In genomic region chr16:20647736-20648135, GRCh38 we compare ENCODE assay signal across 29 cellular contexts. TPM values are rescaled to one million over a fixed set of nuclear protein-coding genes. Genes with fewer than 3 reads are reported as not detected.
"Had no signal": no experiment of that assay in that cellular context is flagged by ENCODE, and none has a peak within 500 bp of the region (broad histone marks: within the 10 kb centered on the region; RNA-seq: fewer than 3 reads in every experiment).

No MANE protein-coding gene starts in this region.

- H3K9me3 Mint-ChIP-seq: activated CD4-positive, alpha-beta T cell treated with anti-CD3 and anti-CD28 coated beads, Interleukin-2, amount 10 ng/mL, durations not matched to agents 7 days and 5 days; activated naive CD4-positive, alpha-beta T cell treated with anti-CD3 and anti-CD28 coated beads, Interleukin-2, amount 50 U/mL, for 72 hours; activated T-cell treated with anti-CD3 and anti-CD28 coated beads, Interleukin-2, amount 50 U/mL, for 24 hours; activated T-helper 17 cell treated with anti-CD3 and anti-CD28 coated beads, Interleukin-2, amount 50 U/mL, for 72 hours; central memory CD8-positive, alpha-beta T cell; memory B cell; nephron progenitor cell; stimulated activated effector memory CD8-positive, alpha-beta T cell treated with anti-CD3 and anti-CD28 coated beads, Interleukin-12 subunit alpha, Interleukin-12 subunit beta, amount 100 ng/mL, for 72 hours; stimulated activated naive CD8-positive, alpha-beta T cell treated with anti-CD3 and anti-CD28 coated beads, Interleukin-15, amount 100 ng/mL, for 72 hours had no signal

- H3K27me3 Mint-ChIP-seq: activated T-cell treated with anti-CD3 and anti-CD28 coated beads, Interleukin-2, amount 50 U/mL, for 24 hours; activated T-helper 17 cell treated with anti-CD3 and anti-CD28 coated beads, Interleukin-2, amount 50 U/mL, for 72 hours; memory B cell; stimulated activated naive CD8-positive, alpha-beta T cell treated with anti-CD3 and anti-CD28 coated beads, Interleukin-15, amount 100 ng/mL, for 72 hours had no signal

- H3K27ac ChIP-seq: adrenal gland, ascending aorta, foreskin keratinocyte, hepatocyte, parathyroid adenoma, right lobe of liver, skin epidermis, tibial artery, uterus, VCaP had no signal

- H3K9ac ChIP-seq: parathyroid adenoma had no signal

- H3K4me1 ChIP-seq: adrenal gland, ascending aorta, foreskin keratinocyte, parathyroid adenoma, right lobe of liver, tibial artery, uterus had no signal

- DNase-seq: activated CD4-positive, alpha-beta T cell treated with anti-CD3 and anti-CD28 coated beads, Interleukin-2, amount 10 ng/mL, durations not matched to agents 7 days and 5 days; activated CD4-positive, CD25-positive, alpha-beta regulatory T cell treated with anti-CD3 and anti-CD28 coated beads, Interleukin-2, amount 50 U/mL, for 72 hours; activated CD8-positive, alpha-beta memory T cell treated with anti-CD3 and anti-CD28 coated beads, Interleukin-2, amount 50 U/mL, for 4 hours; activated T-cell treated with anti-CD3 and anti-CD28 coated beads, Interleukin-2, amount 50 U/mL, for 24 hours; adrenal gland; effector memory CD4-positive, alpha-beta T cell; foreskin keratinocyte; islet precursor cell; left colon; nephron progenitor cell; nucleus accumbens; right lobe of liver; stimulated activated CD4-positive, alpha-beta T cell treated with anti-CD3 and anti-CD28 coated beads, Interleukin-2, amount 100 ng/mL, for 24 hours; stimulated activated naive CD8-positive, alpha-beta T cell treated with anti-CD3 and anti-CD28 coated beads, Interleukin-15, amount 100 ng/mL, for 72 hours; tibial artery; uterus had no signal

- H3K9me3 ChIP-seq: adrenal gland, ascending aorta, right lobe of liver, tibial artery, uterus had no signal

- H3K27me3 ChIP-seq: adrenal gland, ascending aorta, foreskin keratinocyte, hepatocyte, right lobe of liver, tibial artery, uterus had no signal

- ATAC-seq: activated naive CD4-positive, alpha-beta T cell treated with anti-CD3 and anti-CD28 coated beads, Interleukin-2, amount 50 U/mL, for 72 hours; activated T-helper 17 cell treated with anti-CD3 and anti-CD28 coated beads, Interleukin-2, amount 50 U/mL, for 72 hours; foreskin keratinocyte; left colon; right lobe of liver; stimulated activated effector memory CD8-positive, alpha-beta T cell treated with anti-CD3 and anti-CD28 coated beads, Interleukin-12 subunit alpha, Interleukin-12 subunit beta, amount 100 ng/mL, for 72 hours; stimulated activated naive CD8-positive, alpha-beta T cell treated with anti-CD3 and anti-CD28 coated beads, Interleukin-15, amount 100 ng/mL, for 72 hours had no signal

- H3K4me3 ChIP-seq: adrenal gland, ascending aorta, hepatocyte, right lobe of liver, skin epidermis, tibial artery, uterus had no signal

- FAIRE-seq: colon had no signal

- H3K4me2 ChIP-seq: hepatocyte had no signal

- H3K4me1 Mint-ChIP-seq: activated CD4-positive, alpha-beta T cell treated with anti-CD3 and anti-CD28 coated beads, Interleukin-2, amount 10 ng/mL, durations not matched to agents 7 days and 5 days; activated T-helper 17 cell treated with anti-CD3 and anti-CD28 coated beads, Interleukin-2, amount 50 U/mL, for 72 hours; central memory CD8-positive, alpha-beta T cell; memory B cell; stimulated activated effector memory CD8-positive, alpha-beta T cell treated with anti-CD3 and anti-CD28 coated beads, Interleukin-12 subunit alpha, Interleukin-12 subunit beta, amount 100 ng/mL, for 72 hours; stimulated activated naive CD8-positive, alpha-beta T cell treated with anti-CD3 and anti-CD28 coated beads, Interleukin-15, amount 100 ng/mL, for 72 hours had no signal

- H3K79me2 ChIP-seq: hepatocyte, parathyroid adenoma had no signal

- H3K36me3 ChIP-seq: adrenal gland, ascending aorta, right lobe of liver, tibial artery, uterus had no signal

- H3K4me3 Mint-ChIP-seq: activated CD4-positive, alpha-beta T cell treated with anti-CD3 and anti-CD28 coated beads, Interleukin-2, amount 10 ng/mL, durations not matched to agents 7 days and 5 days; activated T-cell treated with anti-CD3 and anti-CD28 coated beads, Interleukin-2, amount 50 U/mL, for 24 hours; activated T-helper 17 cell treated with anti-CD3 and anti-CD28 coated beads, Interleukin-2, amount 50 U/mL, for 72 hours; central memory CD8-positive, alpha-beta T cell; memory B cell; nephron progenitor cell; stimulated activated effector memory CD8-positive, alpha-beta T cell treated with anti-CD3 and anti-CD28 coated beads, Interleukin-12 subunit alpha, Interleukin-12 subunit beta, amount 100 ng/mL, for 72 hours; stimulated activated naive CD8-positive, alpha-beta T cell treated with anti-CD3 and anti-CD28 coated beads, Interleukin-15, amount 100 ng/mL, for 72 hours had no signal

- H3K36me3 Mint-ChIP-seq: activated naive CD4-positive, alpha-beta T cell treated with anti-CD3 and anti-CD28 coated beads, Interleukin-2, amount 50 U/mL, for 72 hours; memory B cell; stimulated activated effector memory CD8-positive, alpha-beta T cell treated with anti-CD3 and anti-CD28 coated beads, Interleukin-12 subunit alpha, Interleukin-12 subunit beta, amount 100 ng/mL, for 72 hours had no signal

- H2AFZ ChIP-seq: hepatocyte, parathyroid adenoma had no signal

- H3K27ac Mint-ChIP-seq: activated CD4-positive, alpha-beta T cell treated with anti-CD3 and anti-CD28 coated beads, Interleukin-2, amount 10 ng/mL, durations not matched to agents 7 days and 5 days; activated naive CD4-positive, alpha-beta T cell treated with anti-CD3 and anti-CD28 coated beads, Interleukin-2, amount 50 U/mL, for 72 hours; activated T-cell treated with anti-CD3 and anti-CD28 coated beads, Interleukin-2, amount 50 U/mL, for 24 hours; activated T-helper 17 cell treated with anti-CD3 and anti-CD28 coated beads, Interleukin-2, amount 50 U/mL, for 72 hours; memory B cell; stimulated activated effector memory CD8-positive, alpha-beta T cell treated with anti-CD3 and anti-CD28 coated beads, Interleukin-12 subunit alpha, Interleukin-12 subunit beta, amount 100 ng/mL, for 72 hours had no signal

RNA-seq across cellular contexts. Expression of gene ACSM1, which starts 49.7 kb away (rescaled TPM):
- total RNA-seq: ascending aorta, dermis microvascular lymphatic vessel endothelial cell, foreskin keratinocyte, myocyte had no signal
